ENCODE assay signal across 1 cellular context in genomic region chr4:73069338-73070071, GRCh38.
A peak's percentile ranks its signal among the peaks of the same experiment; 100 is the strongest.
TF ChIP-seq lines count a peak whose summit lies in the region.

Gene COX18, minus strand, starts transcription at chr4:73069716. Its CDS starts 67 bp downstream, at chr4:73069649.

TF ChIP-seq in HepG2, 621 proteins besides CTCF, POLR2A, EP300 and RAD21 (continued from another document and continues in another):
- TF ChIP-seq ZBTB40 (IDR thresholded peaks at IDR 0.05) (no peak), ZBTB40 (CRISPR knock-in tag; IDR thresholded peaks at IDR 0.05) (peak; percentile 91), TRAFD1 (CRISPR knock-in tag; IDR thresholded peaks at IDR 0.05; ENCODE audit: borderline replicate concordance) (peak; percentile 61; the same call in 1 of the 2 replicates), DR1 (CRISPR knock-in tag; IDR thresholded peaks at IDR 0.05) (peak; percentile 90), GABPB1 (CRISPR knock-in tag; IDR thresholded peaks at IDR 0.05) (peak; percentile 94), ZNF749 (CRISPR knock-in tag; IDR thresholded peaks at IDR 0.05; ENCODE audit: borderline replicate concordance) (peak; percentile 95), CHD2 (IDR thresholded peaks at IDR 0.05; ENCODE audit: low read depth, low read length) (no peak), HOXA9 (CRISPR knock-in tag; IDR thresholded peaks at IDR 0.05; ENCODE audit: borderline replicate concordance) (peak; percentile 59; the same call in 1 of the 2 replicates), SOX6 (IDR thresholded peaks at IDR 0.05) (no peak), SOX6 (CRISPR knock-in tag; IDR thresholded peaks at IDR 0.05) (peak; percentile 76), ZNF777 (CRISPR knock-in tag; IDR thresholded peaks at IDR 0.05) (peak; percentile 57; the same call in 1 of the 2 replicates), CEBPB (IDR thresholded peaks at IDR 0.05; ENCODE audit: borderline replicate concordance, low read depth, low read length) (peak; percentile 100), ZNF160 (CRISPR knock-in tag; IDR thresholded peaks at IDR 0.05) (peak; percentile 77), HMGXB4 (CRISPR knock-in tag; IDR thresholded peaks at IDR 0.05; ENCODE audit: borderline replicate concordance in 1 of 2, low read depth in 1 of 2) (peak; percentile 78 to 96), ZMYM4 (CRISPR knock-in tag; IDR thresholded peaks at IDR 0.05) (peak; percentile 96), ARID3A (IDR thresholded peaks at IDR 0.05; ENCODE audit: low read depth, low read length) (no peak), ZNF850 (CRISPR knock-in tag; conservative IDR thresholded peaks at IDR 0.05) (0 out of 2 replicates have a peak, but pooled peaks have one; percentile 30), USF2 (IDR thresholded peaks at IDR 0.05; ENCODE audit: low read depth, low read length) (0 out of 2 replicates have a peak, but pooled peaks have one; percentile 2), USF2 (CRISPR knock-in tag; IDR thresholded peaks at IDR 0.05; ENCODE audit: borderline replicate concordance) (peak; percentile 43; the same call in 1 of the 2 replicates), ZNF7 (CRISPR knock-in tag; IDR thresholded peaks at IDR 0.05) (no peak), ZHX1 (CRISPR knock-in tag; IDR thresholded peaks at IDR 0.05; ENCODE audit: low read depth) (peak; percentile 98), RARG (CRISPR knock-in tag; IDR thresholded peaks at IDR 0.05; ENCODE audit: low read depth) (no peak), ZNF761 (CRISPR knock-in tag; conservative IDR thresholded peaks at IDR 0.05) (peak; percentile 95)
